ENCODE assay signal across 26 cellular contexts in genomic region chr3:17501745-17502144, GRCh38.
"Had no signal": no experiment of that assay in that cellular context is flagged by ENCODE, and none has a peak within 500 bp of the region (broad histone marks: within the 10 kb centered on the region; RNA-seq: fewer than 3 reads in every experiment).

No MANE protein-coding gene starts in this region.

- H3K4me1 ChIP-seq: suprapubic skin, testis, thyroid gland, tibial nerve, transverse colon, upper lobe of left lung, upper lobe of right lung, uterus, vagina had no signal

- DNase-seq: stimulated activated CD4-positive, alpha-beta T cell treated with anti-CD3 and anti-CD28 coated beads, Interleukin-2, amount 100 ng/mL, for 48 hours; stimulated activated CD4-positive, alpha-beta T cell treated with anti-CD3 and anti-CD28 coated beads, Interleukin-4, amount 100 ng/mL, for 1 hour; stimulated activated CD4-positive, alpha-beta T cell treated with anti-CD3 and anti-CD28 coated beads, Interleukin-4, amount 100 ng/mL, for 24 hours; stimulated activated CD4-positive, alpha-beta T cell treated with anti-CD3 and anti-CD28 coated beads, Interleukin-4, amount 100 ng/mL, for 4 hours; stimulated activated CD8-positive, alpha-beta memory T cell treated with anti-CD3 and anti-CD28 coated beads, Interleukin-4, amount 100 ng/mL, for 48 hours; stimulated activated naive B cell treated with anti-CD40 and anti-IgM and Interleukin-4, amounts not matched to agents 10 μg/mL and 1 μg/mL and 100 μg/mL, for 72 hours; stimulated activated naive CD4-positive, alpha-beta T cell treated with Interleukin-2 at 50 U/mL for 16 hours; stimulated activated naive CD8-positive, alpha-beta T cell treated with anti-CD3 and anti-CD28 coated beads, Interleukin-15, amount 100 ng/mL, for 72 hours; stimulated activated naive CD8-positive, alpha-beta T cell treated with anti-CD3 and anti-CD28 coated beads, Interleukin-15, Interleukin-2, amounts not matched to agents 100 U/mL and 50 U/mL, for 24 hours; stomach; substantia nigra; testis; thyroid gland; tibial artery; transverse colon; trophoblast cell; upper lobe of left lung; upper lobe of right lung; uterus had no signal

- ATAC-seq: stimulated activated effector memory CD8-positive, alpha-beta T cell treated with anti-CD3 and anti-CD28 coated beads, Interleukin-12 subunit alpha, Interleukin-12 subunit beta, amount 100 ng/mL, for 72 hours; stimulated activated memory B cell treated with anti-CD40 and anti-IgM and Interleukin-4, amounts not matched to agents 10 μg/mL and 1 μg/mL and 100 μg/mL, for 72 hours; stimulated activated naive B cell treated with anti-CD40 and anti-IgM and Interleukin-4, amounts not matched to agents 10 μg/mL and 1 μg/mL and 100 μg/mL, for 72 hours; stimulated activated naive CD8-positive, alpha-beta T cell treated with anti-CD3 and anti-CD28 coated beads, Interleukin-15, amount 100 ng/mL, for 72 hours; stimulated activated naive CD8-positive, alpha-beta T cell treated with anti-CD3 and anti-CD28 coated beads, Interleukin-15, Interleukin-2, amounts not matched to agents 100 U/mL and 50 U/mL, for 24 hours; upper lobe of right lung had no signal

- H3K4me3 ChIP-seq: stomach, suprapubic skin, testis, thoracic aorta, thyroid gland, tibial artery, tibial nerve, transverse colon, upper lobe of left lung, upper lobe of right lung, uterus, vagina had no signal

- FAIRE-seq: urothelium cell line had no signal

- H3K27me3 ChIP-seq: stomach, suprapubic skin, testis, thyroid gland, tibial artery, tibial nerve, transverse colon, upper lobe of left lung, upper lobe of right lung, uterus, vagina had no signal

- H3K27ac ChIP-seq: stomach, suprapubic skin, testis, thoracic aorta, thyroid gland, tibial artery, tibial nerve, transverse colon, upper lobe of left lung, upper lobe of right lung, uterus, vagina had no signal

- H3K36me3 ChIP-seq: stomach, suprapubic skin, thoracic aorta, thyroid gland, tibial artery, transverse colon, upper lobe of left lung, upper lobe of right lung, uterus, vagina had no signal

- H3K9me3 ChIP-seq: stomach, suprapubic skin, testis, thoracic aorta, thyroid gland, tibial artery, tibial nerve, transverse colon, upper lobe of left lung, upper lobe of right lung, uterus, vagina had no signal
